Comparison of ENCODE assay signal across 17 cellular contexts in the genomic region with DNA sequence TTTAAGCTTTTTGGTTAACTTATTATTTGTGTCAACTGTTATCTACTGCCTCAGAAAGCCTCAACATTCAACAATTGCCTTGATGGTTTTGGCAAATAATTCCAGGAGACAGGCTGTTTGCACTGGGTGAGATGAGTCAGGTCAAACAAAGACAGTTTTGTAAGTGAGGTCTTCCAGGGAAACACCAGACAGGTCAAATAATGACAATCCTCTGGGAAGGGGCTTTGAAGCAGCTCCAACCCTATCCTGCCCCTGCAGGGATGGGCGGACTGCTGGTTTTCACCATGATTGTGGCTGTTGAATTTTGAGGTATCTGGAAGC.
"Had no signal": no experiment of that assay in that cellular context is flagged by ENCODE, and none has a peak within 500 bp of the region (broad histone marks: within the 10 kb centered on the region; RNA-seq: fewer than 3 reads in every experiment).

No MANE protein-coding gene starts in this region.

- H3K27ac Mint-ChIP-seq: activated B cell treated with CpG ODN at 0.5 μM for 24 hours; activated CD4-positive, alpha-beta memory T cell treated with anti-CD3 and anti-CD28 coated beads for 36 hours; activated CD4-positive, alpha-beta T cell treated with anti-CD3 and anti-CD28 coated beads, Interleukin-2, amount 10 ng/mL, durations not matched to agents 7 days and 5 days; activated naive CD4-positive, alpha-beta T cell treated with anti-CD3 and anti-CD28 coated beads, Interleukin-2, amount 10 ng/mL, durations not matched to agents 7 days and 5 days; activated naive CD8-positive, alpha-beta T cell treated with anti-CD3 and anti-CD28 coated beads for 36 hours; activated T-cell treated with anti-CD3 and anti-CD28 coated beads, Interleukin-2, amount 50 U/mL, for 72 hours; activated T-helper 2 cell treated with anti-CD3 and anti-CD28 coated beads, Interferon-gamma antibody, Interleukin-2, Interleukin-4, amounts not matched to agents 10 μg/mL and 5 μg/mL and 100 μg/mL, durations not matched to agents 14 hours and 24 hours and 36 hours; T-helper 1 cell treated with Interleukin-12 subunit alpha and Interleukin-12 subunit beta and Interleukin-4 antibody, amounts not matched to agents 30 μg/mL and 1 μg/mL, for 36 hours had no signal

- H3K36me3 ChIP-seq: brain microvascular endothelial cell, cardiac muscle cell had no signal

- H3K4me3 ChIP-seq: cardiac muscle cell had no signal

- H3K27me3 ChIP-seq: brain microvascular endothelial cell, cardiac muscle cell had no signal

- H3K36me3 Mint-ChIP-seq: activated naive CD4-positive, alpha-beta T cell treated with anti-CD3 and anti-CD28 coated beads, Interleukin-2, amount 10 ng/mL, durations not matched to agents 7 days and 5 days; activated naive CD8-positive, alpha-beta T cell treated with anti-CD3 and anti-CD28 coated beads for 36 hours had no signal

- ATAC-seq: activated T-cell treated with anti-CD3 and anti-CD28 coated beads, Interleukin-2, amount 50 U/mL, for 72 hours had no signal

- H3K27ac ChIP-seq: brain microvascular endothelial cell, cardiac muscle cell had no signal

- H3K4me3 Mint-ChIP-seq: activated B cell treated with CpG ODN at 0.5 μM for 24 hours; activated CD4-positive, alpha-beta memory T cell treated with anti-CD3 and anti-CD28 coated beads for 36 hours; activated CD4-positive, alpha-beta T cell treated with anti-CD3 and anti-CD28 coated beads, Interleukin-2, amount 10 ng/mL, durations not matched to agents 7 days and 5 days; activated naive CD4-positive, alpha-beta T cell treated with anti-CD3 and anti-CD28 coated beads, Interleukin-2, amount 10 ng/mL, durations not matched to agents 7 days and 5 days; activated naive CD8-positive, alpha-beta T cell treated with anti-CD3 and anti-CD28 coated beads for 36 hours; activated T-cell treated with anti-CD3 and anti-CD28 coated beads, Interleukin-2, amount 50 U/mL, for 72 hours; T-helper 1 cell treated with Interleukin-12 subunit alpha and Interleukin-12 subunit beta and Interleukin-4 antibody, amounts not matched to agents 30 μg/mL and 1 μg/mL, for 36 hours had no signal

- H3K4me1 Mint-ChIP-seq: activated B cell treated with CpG ODN at 0.5 μM for 24 hours; activated CD4-positive, alpha-beta T cell treated with anti-CD3 and anti-CD28 coated beads, Interleukin-2, amount 10 ng/mL, durations not matched to agents 7 days and 5 days; activated naive CD4-positive, alpha-beta T cell treated with anti-CD3 and anti-CD28 coated beads, Interleukin-2, amount 10 ng/mL, durations not matched to agents 7 days and 5 days; activated naive CD8-positive, alpha-beta T cell treated with anti-CD3 and anti-CD28 coated beads for 36 hours had no signal

- H3K27me3 Mint-ChIP-seq: activated CD4-positive, alpha-beta memory T cell treated with anti-CD3 and anti-CD28 coated beads for 36 hours; activated naive CD8-positive, alpha-beta T cell treated with anti-CD3 and anti-CD28 coated beads for 36 hours had no signal

- DNase-seq: activated B cell treated with CpG ODN at 0.5 μM for 24 hours; activated CD4-positive, alpha-beta memory T cell treated with anti-CD3 and anti-CD28 coated beads for 36 hours; activated CD4-positive, alpha-beta T cell treated with anti-CD3 and anti-CD28 coated beads, Interleukin-2, amount 10 ng/mL, durations not matched to agents 7 days and 5 days; activated gamma-delta T cell treated with Interleukin-2 at 50 U/mL for 16 hours; activated naive CD4-positive, alpha-beta T cell treated with anti-CD3 and anti-CD28 coated beads, Interleukin-2, amount 10 ng/mL, durations not matched to agents 7 days and 5 days; activated naive CD8-positive, alpha-beta T cell treated with anti-CD3 and anti-CD28 coated beads for 36 hours; activated T-cell treated with anti-CD3 and anti-CD28 coated beads, Interleukin-2, amount 50 U/mL, for 72 hours; brain microvascular endothelial cell; MM.1S; NCI-H1436; NCI-H187 treated with DMSO at 0.1 percent for 48 hours; NCI-H226; NCI-H526 treated with DMSO at 0.1 percent for 48 hours; SHP77 treated with DMSO at 0.1 percent for 48 hours had no signal
